ENCODE assay signal across 8 cellular contexts in genomic region chr12:56188116-56188785, GRCh38. TPM values are rescaled to one million over a fixed set of nuclear protein-coding genes. Genes with fewer than 3 reads are reported as not detected.
DNase-seq lines count a peak whose midpoint lies in the region; ATAC-seq and TF ChIP-seq lines count a peak whose summit lies in the region.

No MANE protein-coding gene starts in this region.

- peaks cover 11% of the 10 kb centered on the region for H3K4me1 ChIP-seq in HUES64 (ENCODE audit: insufficient read depth, low read length)
- no peaks in the 10 kb centered on the region for H3K4me1 ChIP-seq in uterus

- H3K27ac ChIP-seq in HUES64 (ENCODE audit: low read depth, low read length) (peak overlapping the region; percentile 96), uterus (peak overlapping the region; percentile 98 to 99)

- intact Hi-C loops in uterus (cut with DNase I; ENCODE audit: low total_unique reads), result no loop called here

- TF ChIP-seq POLR2A in uterus (IDR thresholded peaks at IDR 0.05), result no peak

- H3K4me3 ChIP-seq in AG09309 (ENCODE audit: control insufficient read depth, low read depth, low read length), result peak overlapping the region; percentile 81
- peak overlapping the region; percentile 96 for H3K4me3 ChIP-seq in HUES64 (ENCODE audit: low read length)
- peak overlapping the region; percentile 69 to 94 for H3K4me3 ChIP-seq in uterus

- H3K27me3 ChIP-seq in HUES64 (ENCODE audit: insufficient read depth, low read length), result no peaks in the 10 kb centered on the region
- no peaks in the 10 kb centered on the region for H3K27me3 ChIP-seq in uterus

- H3K4me1 Mint-ChIP-seq in brain, result peaks cover 36% of the 10 kb centered on the region
- H3K4me1 Mint-ChIP-seq in memory B cell, result peaks cover 33% of the 10 kb centered on the region

- 14% methylated on average over 10 of the region's 10 CpGs for WGBS in HUES64

- no peaks in the 10 kb centered on the region for H3K9me3 ChIP-seq in HUES64 (ENCODE audit: insufficient read depth, low read depth, low read length)
- no peaks in the 10 kb centered on the region for H3K9me3 ChIP-seq in uterus

- TF ChIP-seq CTCF in AG09309 (IDR thresholded peaks at IDR 0.05; ENCODE audit: control insufficient read depth, insufficient read depth, low read depth, low read length, missing control alignments) (no peak), brain (conservative IDR thresholded peaks at IDR 0.05) (no peak), uterus (IDR thresholded peaks at IDR 0.05) (no peak)

- peak overlapping the region; percentile 82 for H3K9ac ChIP-seq in HUES64 (ENCODE audit: low read depth, low read length)

- H3K36me3 ChIP-seq in HUES64 (ENCODE audit: insufficient read depth, low read length) (peaks cover 40% of the 10 kb centered on the region), uterus (no peaks in the 10 kb centered on the region)

- H3K36me3 Mint-ChIP-seq in brain (peaks cover 39% of the 10 kb centered on the region), memory B cell (peaks cover 12% of the 10 kb centered on the region)

- peaks cover 10% of the 10 kb centered on the region for H3K27me3 Mint-ChIP-seq in brain
- no peaks in the 10 kb centered on the region for H3K27me3 Mint-ChIP-seq in memory B cell

- H3K27ac Mint-ChIP-seq in brain (peak overlapping the region; percentile 94 to 96 (median 96)), memory B cell (peak overlapping the region; percentile 98)

- no peak for ATAC-seq in memory B cell (ENCODE audit: low read depth)

- DNase-seq in AG09309 (ENCODE audit: low read depth) (no peak), memory B cell (ENCODE audit: low spot score in 2 of 2) (no peak), uterus (no peak), cerebellum (ENCODE audit: low spot score) (no peak), A172 (ENCODE audit: low spot score) (no peak)
- no peak for DNase-seq in effector CD8-positive, alpha-beta T cell (lab: John Stamatoyannopoulos, UW)

- peak overlapping the region; percentile 91 to 97 (median 94) for H3K4me3 Mint-ChIP-seq in brain
- H3K4me3 Mint-ChIP-seq in memory B cell, result peak overlapping the region; percentile 88

- peaks cover 0 to 7% (median 2%) of the 10 kb centered on the region in 5 experiments for H3K9me3 Mint-ChIP-seq in brain
- no peaks in the 10 kb centered on the region for H3K9me3 Mint-ChIP-seq in memory B cell

RNA-seq across cellular contexts. Expression of gene SMARCC2, which starts 1.0 kb away (rescaled TPM):
- 39.9 TPM for polyA plus RNA-seq in HUES64 (2013, experiment 1 of 2)
- 50.6 TPM for polyA plus RNA-seq in HUES64 (2013, experiment 2 of 2)
- 113 TPM for polyA plus RNA-seq in brain (ENCODE audit: insufficient read depth, low read depth, low replicate concordance)
- total RNA-seq in uterus (100 to 1,000 TPM in 1 of 4 donors, 10 to 100 TPM in 3; 63.2 to 214 (median 81.0) TPM), cerebellum (96.5 TPM)
- 27.4 and 27.9 TPM in 2 replicates for total RNA-seq in A172 (2014; rRNA removed; shearing (Covaris generic))

RNA-seq across cellular contexts. Expression of gene MYL6, which starts 30.1 kb away (rescaled TPM):
- polyA plus RNA-seq in HUES64 (2013, experiment 1 of 2), result 1,204 TPM
- polyA plus RNA-seq in HUES64 (2013, experiment 2 of 2), result 1,131 TPM
- polyA plus RNA-seq in brain (ENCODE audit: insufficient read depth, low read depth, low replicate concordance), result 1,760 TPM
- total RNA-seq in uterus (1,000 to 10,000 TPM; 1,103 to 4,858 (median 2,577) TPM), cerebellum (332 TPM)
- total RNA-seq in A172 (2014; rRNA removed; shearing (Covaris generic)), result 2,063 and 2,222 TPM in 2 replicates

RNA-seq across cellular contexts. Expression of gene RNF41, which starts 33.5 kb away (rescaled TPM):
- polyA plus RNA-seq in HUES64 (2013, experiment 1 of 2), result 38.5 TPM
- polyA plus RNA-seq in HUES64 (2013, experiment 2 of 2), result 37.1 TPM
- 62.5 TPM for polyA plus RNA-seq in brain (ENCODE audit: insufficient read depth, low read depth, low replicate concordance)
- total RNA-seq in uterus (10 to 100 TPM; 40.3 to 84.8 (median 58.0) TPM), cerebellum (64.3 TPM)
- 51.8 and 52.9 TPM in 2 replicates for total RNA-seq in A172 (2014; rRNA removed; shearing (Covaris generic))

RNA-seq across cellular contexts. Expression of gene MYL6B, which starts 35.9 kb away (rescaled TPM):
- polyA plus RNA-seq in HUES64 (2013, experiment 1 of 2), result 119 TPM
- polyA plus RNA-seq in HUES64 (2013, experiment 2 of 2), result 134 TPM
- polyA plus RNA-seq in brain (ENCODE audit: insufficient read depth, low read depth, low replicate concordance), result 271 TPM
- total RNA-seq in uterus (10 to 100 TPM in 3 of 4 donors, 1 to 10 TPM in 1; 6.7 to 57.5 (median 27.0) TPM), cerebellum (39.5 TPM)
- total RNA-seq in A172 (2014; rRNA removed; shearing (Covaris generic)), result 76.0 and 139 TPM in 2 replicates

RNA-seq across cellular contexts. Expression of gene NABP2, which starts 35.9 kb away (rescaled TPM):
- polyA plus RNA-seq in HUES64 (2013, experiment 1 of 2), result 41.1 TPM
- 40.8 TPM for polyA plus RNA-seq in HUES64 (2013, experiment 2 of 2)
- polyA plus RNA-seq in brain (ENCODE audit: insufficient read depth, low read depth, low replicate concordance), result 85.2 TPM
- 10 to 100 TPM in 2 of 4 donors, 1 to 10 TPM in 2; 5.0 to 28.4 (median 12.2) TPM for total RNA-seq in uterus
- 13.8 TPM for total RNA-seq in cerebellum
- 60.9 and 65.0 TPM in 2 replicates for total RNA-seq in A172 (2014; rRNA removed; shearing (Covaris generic))
